Comparison of ENCODE assay signal across 19 cellular contexts in the genomic region with DNA sequence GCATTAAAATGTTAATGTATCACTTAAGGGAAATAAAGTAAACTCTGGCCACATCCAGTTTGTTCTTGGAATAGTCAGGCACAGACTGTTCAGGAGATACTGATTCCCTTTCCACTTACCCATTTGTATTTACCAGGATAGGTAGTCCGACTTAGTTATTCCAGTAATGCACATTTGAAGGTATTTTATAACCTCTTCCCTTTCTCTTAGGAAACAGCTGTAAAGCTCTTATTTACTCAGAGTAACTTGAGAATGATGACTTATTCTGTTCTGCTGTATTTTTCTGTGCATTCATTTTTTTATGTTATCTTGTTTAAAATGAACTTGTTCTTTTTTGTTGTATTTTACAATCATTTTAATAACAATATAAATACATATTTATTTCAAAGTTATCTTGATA.
DNase-seq lines count a peak whose midpoint lies in the region; ATAC-seq, FAIRE-seq and TF ChIP-seq lines count a peak whose summit lies in the region.
"Had no signal": no experiment of that assay in that cellular context is flagged by ENCODE, and none has a peak within 500 bp of the region (broad histone marks: within the 10 kb centered on the region; RNA-seq: fewer than 3 reads in every experiment).

No MANE protein-coding gene starts in this region.

- ATAC-seq in RWPE2 (ENCODE audit: low read depth) = peak; percentile 51; the same call in 2 of the 3 replicates
- no peak for ATAC-seq in GM18870 (IDR thresholded peaks at IDR 0.05; ENCODE audit: unreplicated experiment)
- ATAC-seq in gastrocnemius medialis = no peak
- ATAC-seq: HepG2 had no signal

- no peak for TF ChIP-seq CTCF in RWPE2 (IDR thresholded peaks at IDR 0.05; ENCODE audit: poor library complexity, severe bottlenecking)
- no peak for TF ChIP-seq CTCF in kidney (IDR thresholded peaks at IDR 0.05; ENCODE audit: borderline replicate concordance, extremely low read depth, insufficient read depth)
- no peak for TF ChIP-seq CTCF in gastrocnemius medialis (IDR thresholded peaks at IDR 0.05 in 4 of 5, conservative IDR thresholded peaks at IDR 0.05 in 1 of 5)

- no peak overlapping the region for H3K4me2 ChIP-seq in Karpas-422 (ENCODE audit: low read depth, low read length, poor library complexity, severe bottlenecking)
- H3K4me2 ChIP-seq: BLaER1 had no signal

- FAIRE-seq in kidney (lab: Jason Lieb, UNC) = peak; percentile 79
- FAIRE-seq: GM12891, GM19239, H1, HepG2, HTR-8/SVneo had no signal

- H3K4me1 ChIP-seq in Karpas-422 (ENCODE audit: low read length) (no peaks in the 10 kb centered on the region), RWPE2 (ENCODE audit: insufficient read depth, poor library complexity, severe bottlenecking) (peaks cover 3% of the 10 kb centered on the region), kidney (ENCODE audit: control insufficient read depth in 1 of 2, insufficient read depth in 1 of 2, low read depth in 1 of 2, low read length in 2 of 2) (no peaks in the 10 kb centered on the region), gastrocnemius medialis (no peaks in the 10 kb centered on the region)
- H3K4me1 ChIP-seq: BLaER1 had no signal

- H3K9ac ChIP-seq in Karpas-422 (ENCODE audit: low read length) (no peak overlapping the region), kidney (ENCODE audit: low read length in 2 of 2) (no peak overlapping the region)
- H3K9ac ChIP-seq: BLaER1 had no signal

- no peaks in the 10 kb centered on the region for H3K79me2 ChIP-seq in Karpas-422 (ENCODE audit: low read length)

- H4K20me1 ChIP-seq in Karpas-422 (ENCODE audit: insufficient read depth, low read depth, low read length) = no peaks in the 10 kb centered on the region
- H4K20me1 ChIP-seq: BLaER1 had no signal

- no peak overlapping the region for H3K4me3 ChIP-seq in Karpas-422 (ENCODE audit: low read length)
- H3K4me3 ChIP-seq in RWPE2 (ENCODE audit: severe bottlenecking) = no peak overlapping the region
- H3K4me3 ChIP-seq in kidney (ENCODE audit: low read length in 2 of 2) = no peak overlapping the region
- H3K4me3 ChIP-seq in gastrocnemius medialis = no peak overlapping the region
- H3K4me3 ChIP-seq: BLaER1, HAP-1 had no signal

- DNase-seq in DMS53 (lab: John Stamatoyannopoulos, UW) (peak; percentile 38), Karpas-422 (no peak), RWPE2 (ENCODE audit: low spot score) (no peak), kidney (no peak), NK-92 (lab: John Stamatoyannopoulos, UW; ENCODE audit: unreplicated experiment) (no peak), cerebellar cortex (ENCODE audit: low spot score) (no peak), gastrocnemius medialis (no peak)
- DNase-seq: 8988T, AML-193, DMS79, HFFc6 had no signal

- H2AFZ ChIP-seq in Karpas-422 (ENCODE audit: low read length) = 0 out of 2 replicates have a peak overlapping the region, but pooled peaks have one; percentile 28

- no peak for TF ChIP-seq POLR2A in gastrocnemius medialis (IDR thresholded peaks at IDR 0.05)

- H3K27me3 ChIP-seq in Karpas-422 (ENCODE audit: low read length) = no peaks in the 10 kb centered on the region
- no peaks in the 10 kb centered on the region for H3K27me3 ChIP-seq in RWPE2 (ENCODE audit: insufficient read depth, poor library complexity, severe bottlenecking)
- H3K27me3 ChIP-seq in gastrocnemius medialis = no peaks in the 10 kb centered on the region
- H3K27me3 ChIP-seq: BLaER1 had no signal

- H3K27ac ChIP-seq in Karpas-422 (ENCODE audit: low read length) (no peak overlapping the region), RWPE2 (ENCODE audit: poor library complexity, severe bottlenecking) (no peak overlapping the region), kidney (ENCODE audit: low read depth in 2 of 2, low read length in 2 of 2) (no peak overlapping the region), gastrocnemius medialis (no peak overlapping the region)
- H3K27ac ChIP-seq: BLaER1 had no signal

- H3K9me3 ChIP-seq in Karpas-422 (ENCODE audit: low read length) = no peaks in the 10 kb centered on the region
- H3K9me3 ChIP-seq in RWPE2 (ENCODE audit: severe bottlenecking) = no peaks in the 10 kb centered on the region
- H3K9me3 ChIP-seq in kidney (ENCODE audit: control insufficient read depth in 1 of 2, low read length in 2 of 2) = no peaks in the 10 kb centered on the region
- no peaks in the 10 kb centered on the region for H3K9me3 ChIP-seq in gastrocnemius medialis
- H3K9me3 ChIP-seq: BLaER1, HAP-1 had no signal

- H3K36me3 ChIP-seq in Karpas-422 (ENCODE audit: insufficient read depth, low read length) (no peaks in the 10 kb centered on the region), RWPE2 (ENCODE audit: low read depth) (no peaks in the 10 kb centered on the region), kidney (ENCODE audit: control insufficient read depth in 1 of 2, insufficient read depth in 2 of 2, low read length in 2 of 2) (peaks cover 4 to 5% of the 10 kb centered on the region in 2 donors), gastrocnemius medialis (peaks cover 0 to 16% of the 10 kb centered on the region in 2 donors)
- H3K36me3 ChIP-seq: BLaER1, HAP-1 had no signal

- intact Hi-C loops in kidney (cut with DNase I) = no loop called here
- intact Hi-C loops in gastrocnemius medialis (cut with DNase I; ENCODE audit: low total_unique reads) = no loop called here

- in situ Hi-C loops in gastrocnemius medialis (cut with MboI; ENCODE audit: low sequenced_read_pairs in 4 of 4) = no loop called here

- H3K9me2 ChIP-seq in Karpas-422 (replicated peaks; ENCODE audit: insufficient read depth, low read length) = no peaks in the 10 kb centered on the region
